ENCODE assay signal across 16 cellular contexts in the genomic region with DNA sequence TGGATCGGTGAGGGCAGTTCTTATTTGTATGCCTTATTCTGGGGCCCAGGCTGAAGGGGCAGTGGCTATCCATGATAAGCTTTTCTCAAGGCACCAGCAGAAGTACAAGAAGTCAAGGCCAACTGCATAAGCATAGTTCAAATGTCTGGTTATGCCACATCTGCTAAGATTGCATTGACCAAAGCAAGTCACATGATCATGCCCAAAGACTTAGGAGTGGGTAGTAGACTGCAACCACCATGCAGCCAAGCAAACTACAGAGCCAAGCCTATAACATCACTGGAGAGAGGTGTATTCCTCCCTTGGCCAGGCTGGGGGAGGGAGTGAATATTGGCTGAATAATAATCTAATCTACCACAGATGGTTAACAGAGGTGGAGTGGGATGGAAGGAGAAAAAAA. TPM values are rescaled to one million over a fixed set of nuclear protein-coding genes. Genes with fewer than 3 reads are reported as not detected.
A peak's percentile ranks its signal among the peaks of the same experiment; 100 is the strongest.
DNase-seq lines count a peak whose midpoint lies in the region; ATAC-seq and TF ChIP-seq lines count a peak whose summit lies in the region.
"Had no signal": no experiment of that assay in that cellular context is flagged by ENCODE, and none has a peak within 500 bp of the region (broad histone marks: within the 10 kb centered on the region; RNA-seq: fewer than 3 reads in every experiment).

No MANE protein-coding gene starts in this region.

- H3K4me1 ChIP-seq in suprapubic skin, result peaks cover 27% of the 10 kb centered on the region

- no peak for DNase-seq in activated T-cell treated with anti-CD3 and anti-CD28 coated beads, Interleukin-2, amount 50 U/mL, for 72 hours
- no peak for DNase-seq in activated T-cell treated with anti-CD3 and anti-CD28 coated beads, Interleukin-2, amount 50 U/mL, for 4 hours
- peak; percentile 15 for DNase-seq in MV-4-11 (lab: John Stamatoyannopoulos, UW)
- no peak for DNase-seq in effector memory CD8-positive, alpha-beta T cell
- DNase-seq in substantia nigra (lab: John Stamatoyannopoulos, UW), result no peak
- DNase-seq in suprapubic skin (ENCODE audit: low spot score in 2 of 2), result no peak
- DNase-seq in NCI-H1092 treated with DMSO at 0.1 percent for 48 hours (lab: John Stamatoyannopoulos, UW), result no peak
- DNase-seq: activated CD4-positive, alpha-beta T cell treated with anti-CD3 and anti-CD28 coated beads, Interleukin-2, amount 50 U/mL, for 4 hours; DND-41; NCI-H1417 treated with DMSO at 0.1 percent for 48 hours; NCI-H2171; NCI-H774; Peyer's patch; transverse colon had no signal

- no peak for ATAC-seq in activated T-cell treated with anti-CD3 and anti-CD28 coated beads, Interleukin-2, amount 50 U/mL, for 72 hours (replicated peaks in 1 of 2)
- ATAC-seq in activated T-cell treated with anti-CD3 and anti-CD28 coated beads, Interleukin-2, amount 50 U/mL, for 4 hours, result no peak
- no peak for ATAC-seq in effector memory CD8-positive, alpha-beta T cell (replicated peaks)
- ATAC-seq in esophagus mucosa, result no peak

- peaks cover 51% of the 10 kb centered on the region for H3K4me1 Mint-ChIP-seq in activated T-cell treated with anti-CD3 and anti-CD28 coated beads, Interleukin-2, amount 50 U/mL, for 72 hours (ENCODE audit: low read depth)
- peaks cover 45% of the 10 kb centered on the region for H3K4me1 Mint-ChIP-seq in activated T-cell treated with anti-CD3 and anti-CD28 coated beads, Interleukin-2, amount 50 U/mL, for 4 hours (ENCODE audit: low read depth)
- peaks cover 26 to 43% of the 10 kb centered on the region in 2 donors for H3K4me1 Mint-ChIP-seq in effector memory CD8-positive, alpha-beta T cell (ENCODE audit: low read depth in 2 of 2)

- WGBS in suprapubic skin, result 94% methylated on average over 1 of the region's 1 CpG

- H3K27ac ChIP-seq in substantia nigra (ENCODE audit: low read depth, low read length, poor library complexity, severe bottlenecking) (peak overlapping the region; percentile 90), suprapubic skin (no peak overlapping the region)
- H3K27ac ChIP-seq: Peyer's patch, skin epidermis, transverse colon had no signal

- H3K9me3 ChIP-seq in suprapubic skin, result no peaks in the 10 kb centered on the region
- H3K9me3 ChIP-seq: Peyer's patch, transverse colon had no signal

- H3K27ac Mint-ChIP-seq in activated T-cell treated with anti-CD3 and anti-CD28 coated beads, Interleukin-2, amount 50 U/mL, for 72 hours, result peak overlapping the region; percentile 11
- H3K27ac Mint-ChIP-seq in effector memory CD8-positive, alpha-beta T cell, result peak overlapping the region; percentile 6 to 59

- no peak overlapping the region for H3K4me3 ChIP-seq in suprapubic skin
- H3K4me3 ChIP-seq: Peyer's patch, skin epidermis, transverse colon had no signal

- TF ChIP-seq POLR2A in suprapubic skin (IDR thresholded peaks at IDR 0.05), result no peak

- H3K4me3 Mint-ChIP-seq in activated T-cell treated with anti-CD3 and anti-CD28 coated beads, Interleukin-2, amount 50 U/mL, for 72 hours, result peak overlapping the region; percentile 1 to 41
- H3K4me3 Mint-ChIP-seq in activated T-cell treated with anti-CD3 and anti-CD28 coated beads, Interleukin-2, amount 50 U/mL, for 4 hours, result no peak overlapping the region
- no peak overlapping the region for H3K4me3 Mint-ChIP-seq in effector memory CD8-positive, alpha-beta T cell

- H3K9me3 Mint-ChIP-seq in activated T-cell treated with anti-CD3 and anti-CD28 coated beads, Interleukin-2, amount 50 U/mL, for 72 hours, result no peaks in the 10 kb centered on the region
- no peaks in the 10 kb centered on the region for H3K9me3 Mint-ChIP-seq in activated T-cell treated with anti-CD3 and anti-CD28 coated beads, Interleukin-2, amount 50 U/mL, for 4 hours
- H3K9me3 Mint-ChIP-seq in effector memory CD8-positive, alpha-beta T cell, result no peaks in the 10 kb centered on the region

- H3K27me3 ChIP-seq in suprapubic skin, result no peaks in the 10 kb centered on the region
- H3K27me3 ChIP-seq: Peyer's patch, transverse colon had no signal

- TF ChIP-seq EP300 in suprapubic skin (IDR thresholded peaks at IDR 0.05), result no peak

- TF ChIP-seq CTCF in suprapubic skin (IDR thresholded peaks at IDR 0.05), result no peak

- no peaks in the 10 kb centered on the region for H3K27me3 Mint-ChIP-seq in activated T-cell treated with anti-CD3 and anti-CD28 coated beads, Interleukin-2, amount 50 U/mL, for 72 hours (ENCODE audit: low read depth)
- no peaks in the 10 kb centered on the region for H3K27me3 Mint-ChIP-seq in activated T-cell treated with anti-CD3 and anti-CD28 coated beads, Interleukin-2, amount 50 U/mL, for 4 hours (ENCODE audit: low read depth)
- no peaks in the 10 kb centered on the region for H3K27me3 Mint-ChIP-seq in effector memory CD8-positive, alpha-beta T cell

- H3K36me3 Mint-ChIP-seq in activated T-cell treated with anti-CD3 and anti-CD28 coated beads, Interleukin-2, amount 50 U/mL, for 72 hours (ENCODE audit: insufficient read depth in 2 of 2), result peaks cover 2 to 6% of the 10 kb centered on the region in 2 donors
- H3K36me3 Mint-ChIP-seq in activated T-cell treated with anti-CD3 and anti-CD28 coated beads, Interleukin-2, amount 50 U/mL, for 4 hours (ENCODE audit: insufficient read depth), result peaks cover 5% of the 10 kb centered on the region
- peaks cover 18% of the 10 kb centered on the region for H3K36me3 Mint-ChIP-seq in effector memory CD8-positive, alpha-beta T cell (ENCODE audit: insufficient read depth)

- no peaks in the 10 kb centered on the region for H3K36me3 ChIP-seq in suprapubic skin
- H3K36me3 ChIP-seq: Peyer's patch, transverse colon had no signal

RNA-seq across cellular contexts. Expression of gene PSEN1, which starts 4.6 kb away (rescaled TPM):
- 10 to 100 TPM; 40.1 to 42.2 TPM for total RNA-seq in activated T-cell treated with anti-CD3 and anti-CD28 coated beads, Interleukin-2, amount 50 U/mL, for 72 hours
- total RNA-seq in activated T-cell treated with anti-CD3 and anti-CD28 coated beads, Interleukin-2, amount 50 U/mL, for 4 hours, result 10 to 100 TPM; 21.5 to 29.2 (median 25.0) TPM
- total RNA-seq in suprapubic skin, result 10 to 100 TPM; 46.5 to 90.9 (median 62.0) TPM
- total RNA-seq in esophagus mucosa, result 48.3 TPM

Comparison
In these comparisons a context has a peak if more than half of its experiments do, and no peak if none do; other contexts are left out.
1. H3K4me3 Mint-ChIP-seq: peak in activated T-cell treated with anti-CD3 and anti-CD28 coated beads, Interleukin-2, amount 50 U/mL, for 72 hours (2 of 2); none in activated T-cell treated with anti-CD3 and anti-CD28 coated beads, Interleukin-2, amount 50 U/mL, for 4 hours (single experiment) and effector memory CD8-positive, alpha-beta T cell (0 of 2).